Comparison of ENCODE assay signal across 1 cellular context in genomic region chr13:35882722-35883497, GRCh38.
A peak's percentile ranks its signal among the peaks of the same experiment; 100 is the strongest.
TF ChIP-seq lines count a peak whose summit lies in the region.

No MANE protein-coding gene starts in this region.

TF ChIP-seq in HEK293, 187 proteins besides CTCF, POLR2A, EP300 and RAD21 (continued from another document):
- TF ChIP-seq ZNF692 (tag by site-specific recombination; IDR thresholded peaks at IDR 0.05) (peak; percentile 79; the same call in 1 of the 2 replicates), ZNF112 (tag by site-specific recombination; IDR thresholded peaks at IDR 0.05) (no peak), ZNF416 (tag by site-specific recombination; IDR thresholded peaks at IDR 0.05) (no peak), MZF1 (tag by site-specific recombination; IDR thresholded peaks at IDR 0.05; ENCODE audit: borderline replicate concordance) (peak; percentile 42; the same call in 1 of the 2 replicates), ZFP69B (tag by site-specific recombination; IDR thresholded peaks at IDR 0.05) (peak; percentile 84), ZBTB21 (tag by site-specific recombination; IDR thresholded peaks at IDR 0.05) (peak; percentile 54; the same call in 1 of the 2 replicates), KLF10 (tag by site-specific recombination; IDR thresholded peaks at IDR 0.05) (peak; percentile 42; the same call in 1 of the 2 replicates), FEZF1 (tag by site-specific recombination; IDR thresholded peaks at IDR 0.05) (peak; percentile 62)
TF ChIP-seq in HEK293: peak in this region for 9.
